Comparison of ENCODE assay signal across 23 cellular contexts in genomic region chr5:31942546-31942945, GRCh38.
"Had no signal": no experiment of that assay in that cellular context is flagged by ENCODE, and none has a peak within 500 bp of the region (broad histone marks: within the 10 kb centered on the region; RNA-seq: fewer than 3 reads in every experiment).

No MANE protein-coding gene starts in this region.

- H3K4me3 Mint-ChIP-seq: activated naive CD8-positive, alpha-beta T cell treated with anti-CD3 and anti-CD28 coated beads for 36 hours; activated T-cell treated with anti-CD3 and anti-CD28 coated beads, Interleukin-2, amount 50 U/mL, for 72 hours; brain; memory B cell; natural killer cell; stimulated activated effector memory CD8-positive, alpha-beta T cell treated with anti-CD3 and anti-CD28 coated beads, Interleukin-12 subunit alpha, Interleukin-12 subunit beta, amount 100 ng/mL, for 72 hours; stimulated activated naive CD8-positive, alpha-beta T cell treated with anti-CD3 and anti-CD28 coated beads, Interleukin-15, Interleukin-2, amounts not matched to agents 100 ng/mL and 50 ng/mL, for 24 hours; T-cell had no signal

- H3K4me3 ChIP-seq: adrenal gland, esophagus muscularis mucosa, right lobe of liver, tibial nerve had no signal

- H3K9me3 Mint-ChIP-seq: activated naive CD8-positive, alpha-beta T cell treated with anti-CD3 and anti-CD28 coated beads for 36 hours; memory B cell had no signal

- H3K27me3 Mint-ChIP-seq: activated naive CD8-positive, alpha-beta T cell treated with anti-CD3 and anti-CD28 coated beads for 36 hours; stimulated activated naive CD8-positive, alpha-beta T cell treated with anti-CD3 and anti-CD28 coated beads, Interleukin-15, Interleukin-2, amounts not matched to agents 100 ng/mL and 50 ng/mL, for 24 hours; T-cell had no signal

- H3K9me3 ChIP-seq: adrenal gland, esophagus muscularis mucosa, right lobe of liver, tibial nerve had no signal

- H3K36me3 ChIP-seq: adrenal gland, esophagus muscularis mucosa, right lobe of liver, tibial nerve had no signal

- H3K27ac Mint-ChIP-seq: activated naive CD8-positive, alpha-beta T cell treated with anti-CD3 and anti-CD28 coated beads for 36 hours; activated T-cell treated with anti-CD3 and anti-CD28 coated beads, Interleukin-2, amount 50 U/mL, for 72 hours; brain; memory B cell; natural killer cell; stimulated activated effector memory CD8-positive, alpha-beta T cell treated with anti-CD3 and anti-CD28 coated beads, Interleukin-12 subunit alpha, Interleukin-12 subunit beta, amount 100 ng/mL, for 72 hours; stimulated activated naive CD8-positive, alpha-beta T cell treated with anti-CD3 and anti-CD28 coated beads, Interleukin-15, Interleukin-2, amounts not matched to agents 100 ng/mL and 50 ng/mL, for 24 hours; T-cell had no signal

- H3K36me3 Mint-ChIP-seq: brain; memory B cell; natural killer cell; stimulated activated effector memory CD8-positive, alpha-beta T cell treated with anti-CD3 and anti-CD28 coated beads, Interleukin-12 subunit alpha, Interleukin-12 subunit beta, amount 100 ng/mL, for 72 hours; T-cell had no signal

- H3K27me3 ChIP-seq: adrenal gland, esophagus muscularis mucosa, right lobe of liver, tibial nerve had no signal

- H3K4me1 Mint-ChIP-seq: activated naive CD8-positive, alpha-beta T cell treated with anti-CD3 and anti-CD28 coated beads for 36 hours; memory B cell; stimulated activated effector memory CD8-positive, alpha-beta T cell treated with anti-CD3 and anti-CD28 coated beads, Interleukin-12 subunit alpha, Interleukin-12 subunit beta, amount 100 ng/mL, for 72 hours; T-cell had no signal

- H3K4me1 ChIP-seq: adrenal gland, esophagus muscularis mucosa, right lobe of liver had no signal

- DNase-seq: activated CD4-positive, alpha-beta T cell treated with anti-CD3 and anti-CD28 coated beads for 4 hours; activated CD4-positive, alpha-beta T cell treated with anti-CD3 and anti-CD28 coated beads, Interleukin-2, amount 50 U/mL, for 4 hours; activated CD4-positive, CD25-positive, alpha-beta regulatory T cell; activated naive CD4-positive, alpha-beta T cell treated with Interleukin-2 at 50 U/mL for 16 hours; activated naive CD8-positive, alpha-beta T cell treated with anti-CD3 and anti-CD28 coated beads for 36 hours; activated T-cell treated with anti-CD3 and anti-CD28 coated beads for 4 hours; activated T-cell treated with anti-CD3 and anti-CD28 coated beads, Interleukin-2, amount 50 U/mL, for 72 hours; aorta; cortex of kidney; head of caudate nucleus; hippocampal formation; natural killer cell; right lobe of liver; stimulated activated CD4-positive, alpha-beta T cell treated with anti-CD3 and anti-CD28 coated beads, Interleukin-12 subunit alpha, Interleukin-12 subunit beta, amount 100 ng/mL, for 4 hours; stimulated activated CD4-positive, alpha-beta T cell treated with anti-CD3 and anti-CD28 coated beads, Interleukin-4, amount 100 ng/mL, for 24 hours; T-cell had no signal

- H3K27ac ChIP-seq: adrenal gland, esophagus muscularis mucosa, right lobe of liver, tibial nerve had no signal
